16 cellular contexts compared by ENCODE assay signal in the genomic region with DNA sequence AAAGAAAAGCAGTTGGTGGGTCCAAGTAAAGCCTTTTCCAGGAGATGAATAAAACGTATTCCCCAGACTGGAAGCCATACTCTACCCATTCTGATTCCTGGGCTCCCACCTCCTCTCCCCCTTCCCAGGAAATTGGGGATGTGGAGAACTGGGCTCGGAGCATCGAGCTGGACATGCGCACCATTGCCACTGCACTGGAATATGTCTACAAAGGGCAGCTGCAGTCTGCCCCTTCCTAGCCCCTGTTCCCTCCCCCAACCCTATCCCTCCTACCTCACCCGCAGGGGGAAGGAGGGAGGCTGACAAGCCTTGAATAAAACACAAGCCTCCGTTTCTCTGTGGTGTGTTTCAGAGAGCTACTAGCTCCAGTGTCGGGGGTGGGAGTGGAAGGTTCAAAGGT. TPM values are rescaled to one million over a fixed set of nuclear protein-coding genes. Genes with fewer than 3 reads are reported as not detected.
DNase-seq lines count a peak whose midpoint lies in the region; ATAC-seq and TF ChIP-seq lines count a peak whose summit lies in the region.
"Had no signal": no experiment of that assay in that cellular context is flagged by ENCODE, and none has a peak within 500 bp of the region (broad histone marks: within the 10 kb centered on the region; RNA-seq: fewer than 3 reads in every experiment).

No MANE protein-coding gene starts in this region.

- no peaks in the 10 kb centered on the region for H3K9me3 ChIP-seq in heart right ventricle
- no peaks in the 10 kb centered on the region for H3K9me3 ChIP-seq in hepatocyte (ENCODE audit: low read depth)
- H3K9me3 ChIP-seq in vagina = no peaks in the 10 kb centered on the region
- no peaks in the 10 kb centered on the region for H3K9me3 ChIP-seq in H9 (ENCODE audit: control insufficient read depth, low read depth, low read length)
- H3K9me3 ChIP-seq: mucosa of descending colon had no signal

- no peak overlapping the region for H3T11ph ChIP-seq in H9 (ENCODE audit: low read length)

- H3K4me3 ChIP-seq in heart right ventricle (no peak overlapping the region), hepatocyte (no peak overlapping the region), vagina (no peak overlapping the region)
- H3K4me3 ChIP-seq: cardiac muscle cell, mucosa of descending colon had no signal

- peaks cover 4% of the 10 kb centered on the region for H3K27me3 Mint-ChIP-seq in H9 (ENCODE audit: low read depth)

- no peak overlapping the region for H3K14ac ChIP-seq in H9 (ENCODE audit: insufficient read depth, low read length)

- no peaks in the 10 kb centered on the region for H3K79me1 ChIP-seq in H9 (ENCODE audit: insufficient read depth, low read depth, low read length, poor library complexity, severe bottlenecking)

- H3K56ac ChIP-seq in H9 (ENCODE audit: insufficient read length, low read depth, low read length) = no peak overlapping the region

- no peak overlapping the region for H2AK5ac ChIP-seq in H9 (ENCODE audit: insufficient read length, low read length)

- no peaks in the 10 kb centered on the region for H4K20me1 ChIP-seq in hepatocyte (ENCODE audit: insufficient read depth, poor library complexity, severe bottlenecking)
- H4K20me1 ChIP-seq in H9 (ENCODE audit: control insufficient read depth, insufficient read depth, insufficient read length) = no peaks in the 10 kb centered on the region

- no peak overlapping the region for H2BK120ac ChIP-seq in H9 (ENCODE audit: low read depth, low read length, poor library complexity, severe bottlenecking)

- H3K27me3 ChIP-seq in heart right ventricle (no peaks in the 10 kb centered on the region), hepatocyte (no peaks in the 10 kb centered on the region), vagina (no peaks in the 10 kb centered on the region), H9 (ENCODE audit: insufficient read depth, low read length) (no peaks in the 10 kb centered on the region)
- H3K27me3 ChIP-seq: cardiac muscle cell had no signal

- H2AFZ ChIP-seq in hepatocyte (no peak overlapping the region), H9 (ENCODE audit: low read length) (no peak overlapping the region)

- intact Hi-C loops in heart right ventricle (cut with DNase I) = no loop called here
- intact Hi-C loops in left ventricle myocardium superior (cut with micrococcal nuclease) = no loop called here
- intact Hi-C loops in posterior vena cava (cut with DNase I) = no loop called here
- intact Hi-C loops in vagina (cut with DNase I) = no loop called here

- peaks cover 9% of the 10 kb centered on the region for H3K23me2 ChIP-seq in H9 (ENCODE audit: insufficient read length, low read depth, low read length, poor library complexity, severe bottlenecking)

- ATAC-seq in heart right ventricle = no peak
- no peak for ATAC-seq in left ventricle myocardium superior
- ATAC-seq: T-cell had no signal

- H4K5ac ChIP-seq in H9 (ENCODE audit: insufficient read length, low read depth, low read length) = no peak overlapping the region

- no peak overlapping the region for H3K18ac ChIP-seq in H9 (ENCODE audit: insufficient read length, low read depth, low read length)

- no peaks in the 10 kb centered on the region for H3K9me2 ChIP-seq in hepatocyte (replicated peaks; ENCODE audit: insufficient read depth)

- H3K27ac ChIP-seq in heart right ventricle = peak overlapping the region in 9 of 10 donors; percentile 89 to 97 (median 93)
- peak overlapping the region; percentile 84 for H3K27ac ChIP-seq in hepatocyte
- peak overlapping the region; percentile 94 for H3K27ac ChIP-seq in vagina
- H3K27ac ChIP-seq in H9 (ENCODE audit: insufficient read length, low read depth, low read length) = no peak overlapping the region
- H3K27ac ChIP-seq: cardiac muscle cell had no signal

- no peak overlapping the region for H3K4me3 Mint-ChIP-seq in H9
- H3K4me3 Mint-ChIP-seq: T-cell had no signal

- H3K36me3 ChIP-seq in heart right ventricle (peaks cover 0 to 49% (median 6%) of the 10 kb centered on the region in 9 donors), hepatocyte (replicated peaks; ENCODE audit: insufficient read depth, low read depth) (no peaks in the 10 kb centered on the region), vagina (peaks cover 0 to 5% of the 10 kb centered on the region in 2 donors)

- H2BK5ac ChIP-seq in H9 (ENCODE audit: insufficient read length, low read length) = no peak overlapping the region

- no peak overlapping the region for H2BK15ac ChIP-seq in H9 (ENCODE audit: low read depth, low read length)

- no peak overlapping the region for H3K9ac ChIP-seq in H9 (ENCODE audit: extremely low read depth, insufficient read length, low read length)

- H3K27ac Mint-ChIP-seq in H9 = 0 out of 7 replicates have a peak overlapping the region, but pooled peaks of 1 of the 3 experiments have one; percentile 68
- H3K27ac Mint-ChIP-seq: activated T-helper 2 cell treated with anti-CD3 and anti-CD28 coated beads, Interferon-gamma antibody, Interleukin-2, Interleukin-4, amounts not matched to agents 10 μg/mL and 5 μg/mL and 100 μg/mL, durations not matched to agents 14 hours and 24 hours and 36 hours had no signal

- no peak overlapping the region for H2BK12ac ChIP-seq in H9 (ENCODE audit: insufficient read length, low read depth, low read length)

- H3K23ac ChIP-seq in H9 (ENCODE audit: insufficient read length, low read depth, low read length) = no peak overlapping the region

- H3K79me2 ChIP-seq in hepatocyte = peaks cover 40% of the 10 kb centered on the region
- H3K79me2 ChIP-seq in H9 (ENCODE audit: insufficient read depth, low read length) = no peaks in the 10 kb centered on the region

- H3K4me2 ChIP-seq in hepatocyte = peak overlapping the region; percentile 36
- H3K4me2 ChIP-seq in H9 (ENCODE audit: insufficient read depth, insufficient read length, low read length) = no peak overlapping the region

- peaks cover 3 to 22% (median 14%) of the 10 kb centered on the region in 3 experiments; a peak in 6 of 7 replicates for H3K36me3 Mint-ChIP-seq in H9 (ENCODE audit: insufficient read depth in 1 of 3, low read depth in 3 of 3)

- H4K91ac ChIP-seq in H9 (ENCODE audit: insufficient read length, low read depth, low read length) = no peak overlapping the region

- H3K9me3 Mint-ChIP-seq in H9 = peaks cover 0 to 3% of the 10 kb centered on the region in 2 experiments; a peak in 3 of 5 replicates
- H3K9me3 Mint-ChIP-seq: activated T-helper 2 cell treated with anti-CD3 and anti-CD28 coated beads, Interferon-gamma antibody, Interleukin-2, Interleukin-4, amounts not matched to agents 10 μg/mL and 5 μg/mL and 100 μg/mL, durations not matched to agents 14 hours and 24 hours and 36 hours; T-cell had no signal

- no peak for DNase-seq in heart right ventricle
- DNase-seq in left ventricle myocardium superior = no peak
- no peak for DNase-seq in hepatocyte (ENCODE audit: low spot score)
- DNase-seq in posterior vena cava (ENCODE audit: low spot score) = peak; percentile 75
- DNase-seq in vagina (ENCODE audit: extremely low spot score in 2 of 2) = no peak
- no peak for DNase-seq in NCI-H524 treated with DMSO at 0.1 percent for 48 hours (lab: John Stamatoyannopoulos, UW)
- no peak for DNase-seq in midbrain (lab: John Stamatoyannopoulos, UW)
- DNase-seq in H9 = no peak
- DNase-seq: activated CD4-positive, alpha-beta T cell treated with anti-CD3 and anti-CD28 coated beads for 1 hour; erythroblast; NCI-H2171 treated with DMSO at 0.1 percent for 48 hours; stimulated activated CD4-positive, alpha-beta T cell treated with anti-CD3 and anti-CD28 coated beads, Interleukin-12 subunit alpha, Interleukin-12 subunit beta, amount 100 ng/mL, for 4 hours; T-cell had no signal

- no peak overlapping the region for H2BK20ac ChIP-seq in H9 (ENCODE audit: low read depth, low read length, poor library complexity, severe bottlenecking)

- no peak for TF ChIP-seq POLR2A in vagina (IDR thresholded peaks at IDR 0.05)

- H3K4ac ChIP-seq in H9 (ENCODE audit: low read depth, low read length) = no peak overlapping the region

- TF ChIP-seq CTCF in heart right ventricle (IDR thresholded peaks at IDR 0.05) (no peak), hepatocyte (IDR thresholded peaks at IDR 0.05; ENCODE audit: poor library complexity) (no peak), vagina (IDR thresholded peaks at IDR 0.05) (no peak), H9 (conservative IDR thresholded peaks at IDR 0.05) (no peak)

- H4K8ac ChIP-seq in H9 (replicated peaks; ENCODE audit: insufficient read length, low read depth, low read length) = no peak overlapping the region

- peaks cover 37 to 87% (median 78%) of the 10 kb centered on the region in 9 donors for H3K4me1 ChIP-seq in heart right ventricle
- peaks cover 30% of the 10 kb centered on the region for H3K4me1 ChIP-seq in hepatocyte (ENCODE audit: insufficient read depth)
- H3K4me1 ChIP-seq in vagina = peaks cover 60% of the 10 kb centered on the region
- H3K4me1 ChIP-seq in H9 (ENCODE audit: insufficient read depth, low read length) = peaks cover 13% of the 10 kb centered on the region; the same call in 1 of the 2 replicates

- 72 to 76% methylated on average over 7 of the region's 7 CpGs for WGBS in heart right ventricle, 2 donors
- 81% methylated on average over 7 of the region's 7 CpGs for WGBS in hepatocyte (ENCODE audit: low lambda C conversion rate, missing lambda C conversion rate)
- WGBS in H9 (ENCODE audit: extremely low coverage, insufficient read length, low lambda C conversion rate) = no CpG with 5 or more reads among the region's 7 CpGs

- peaks cover 38 to 41% of the 10 kb centered on the region in 2 experiments for H3K4me1 Mint-ChIP-seq in H9

RNA-seq across cellular contexts. Expression of gene RDH5, which starts 0.8 kb away (rescaled TPM):
- 10 to 100 TPM in 6 of 10 donors, 1 to 10 TPM in 4; 4.9 to 25.9 (median 13.6) TPM for total RNA-seq in heart right ventricle
- 10 to 100 TPM; 40.1 to 54.5 TPM for polyA plus RNA-seq in heart right ventricle
- total RNA-seq in left ventricle myocardium superior = 13.5 TPM
- 36.2 and 48.7 TPM in 2 replicates for total RNA-seq in hepatocyte
- polyA plus RNA-seq in hepatocyte = 38.0 and 43.7 TPM in 2 replicates
- 10 to 100 TPM; 19.2 to 39.7 TPM for total RNA-seq in posterior vena cava
- 10.6 TPM for total RNA-seq in vagina
- total RNA-seq in H9 (2021) = 4.0 and 6.6 TPM in 2 replicates

RNA-seq across cellular contexts. Expression of gene BLOC1S1, which starts 3.5 kb away (rescaled TPM):
- total RNA-seq in heart right ventricle = 100 to 1,000 TPM in 5 of 10 donors, 10 to 100 TPM in 5; 68.3 to 136 (median 101) TPM
- polyA plus RNA-seq in heart right ventricle = 100 to 1,000 TPM; 305 to 515 TPM
- 124 TPM for total RNA-seq in left ventricle myocardium superior
- 159 and 177 TPM in 2 replicates for total RNA-seq in hepatocyte
- polyA plus RNA-seq in hepatocyte = 227 and 236 TPM in 2 replicates
- 100 to 1,000 TPM; 115 to 118 TPM for total RNA-seq in posterior vena cava
- total RNA-seq in vagina = 173 TPM
- total RNA-seq in H9 (2021) = 104 and 108 TPM in 2 replicates

RNA-seq across cellular contexts. Expression of gene CD63, which starts 9.4 kb away (rescaled TPM):
- total RNA-seq in heart right ventricle (1,000 to 10,000 TPM in 2 of 10 donors, 100 to 1,000 TPM in 8; 565 to 1,547 (median 768) TPM), left ventricle myocardium superior (733 TPM), hepatocyte (1,401 and 1,504 TPM in 2 replicates), posterior vena cava (1,000 to 10,000 TPM; 1,385 to 1,570 TPM), vagina (568 TPM), H9 (2021) (581 and 589 TPM in 2 replicates)
- polyA plus RNA-seq in heart right ventricle (1,000 to 10,000 TPM; 1,333 to 2,861 TPM), hepatocyte (2,624 and 2,749 TPM in 2 replicates)

RNA-seq across cellular contexts. Expression of gene ITGA7, which starts 11.7 kb away (rescaled TPM):
- total RNA-seq in heart right ventricle (100 to 1,000 TPM; 422 to 750 (median 538) TPM), left ventricle myocardium superior (488 TPM), hepatocyte (13.0 and 15.2 TPM in 2 replicates), posterior vena cava (100 to 1,000 TPM; 497 to 570 TPM), vagina (23.6 TPM), H9 (2021) (114 and 119 TPM in 2 replicates)
- polyA plus RNA-seq in heart right ventricle (100 to 1,000 TPM; 247 to 481 TPM), hepatocyte (18.9 and 22.8 TPM in 2 replicates)

RNA-seq across cellular contexts. Expression of gene GDF11, which starts 23.6 kb away (rescaled TPM):
- 10 to 100 TPM in 8 of 10 donors, 1 to 10 TPM in 2; 6.2 to 17.6 (median 12.4) TPM for total RNA-seq in heart right ventricle
- 1 to 10 TPM; 3.2 to 8.3 TPM for polyA plus RNA-seq in heart right ventricle
- total RNA-seq in left ventricle myocardium superior = 8.9 TPM
- 7.9 and 10.8 TPM in 2 replicates for total RNA-seq in hepatocyte
- 3.7 and 4.1 TPM in 2 replicates for polyA plus RNA-seq in hepatocyte
- total RNA-seq in posterior vena cava = 10 to 100 TPM in 1 of 2 donors, 1 to 10 TPM in 1; 8.4 to 11.0 TPM
- total RNA-seq in vagina = 7.6 TPM
- total RNA-seq in H9 (2021) = 31.2 and 31.8 TPM in 2 replicates
